Comparison of ENCODE assay signal across 12 cellular contexts in the genomic region with DNA sequence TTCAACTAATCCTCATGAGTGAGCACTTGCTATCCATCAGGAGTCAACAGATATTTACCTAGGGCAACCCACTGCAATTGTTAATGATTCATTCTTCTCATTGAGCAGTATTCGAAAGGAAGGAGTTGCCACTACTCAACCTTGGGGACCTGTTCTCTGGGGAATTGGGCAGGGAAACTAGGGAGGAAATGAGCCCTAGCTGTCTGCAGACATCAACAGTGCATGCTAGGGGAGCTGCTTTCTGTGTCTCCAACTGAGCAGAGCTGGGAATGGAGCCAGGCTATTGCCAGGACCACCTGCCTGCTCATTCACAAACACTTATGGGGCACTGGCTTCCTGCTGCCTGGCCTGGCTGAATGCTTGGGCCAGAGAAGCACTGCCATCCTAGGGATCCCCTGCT.
DNase-seq lines count a peak whose midpoint lies in the region; ATAC-seq and TF ChIP-seq lines count a peak whose summit lies in the region.
"Had no signal": no experiment of that assay in that cellular context is flagged by ENCODE, and none has a peak within 500 bp of the region (broad histone marks: within the 10 kb centered on the region; RNA-seq: fewer than 3 reads in every experiment).

No MANE protein-coding gene starts in this region.

- no peak overlapping the region for H3K4me3 Mint-ChIP-seq in chondrocyte (ENCODE audit: unreplicated experiment)
- no peak overlapping the region for H3K4me3 Mint-ChIP-seq in stimulated activated effector memory CD8-positive, alpha-beta T cell treated with anti-CD3 and anti-CD28 coated beads, Interleukin-12 subunit alpha, Interleukin-12 subunit beta, amount 100 ng/mL, for 72 hours
- H3K4me3 Mint-ChIP-seq: immature natural killer cell had no signal

- peak; percentile 94 for DNase-seq in NCI-H2107 treated with DMSO at 0.1 percent for 48 hours (lab: John Stamatoyannopoulos, UW; ENCODE audit: unreplicated experiment)
- peak; percentile 4 for DNase-seq in myocyte (ENCODE audit: low read depth)
- no peak for DNase-seq in chondrocyte (ENCODE audit: low spot score)
- no peak for DNase-seq in stimulated activated effector memory CD8-positive, alpha-beta T cell treated with anti-CD3 and anti-CD28 coated beads, Interleukin-12 subunit alpha, Interleukin-12 subunit beta, amount 100 ng/mL, for 72 hours (ENCODE audit: low spot score in 2 of 2)
- DNase-seq in mesenteric fat pad (ENCODE audit: low spot score) = no peak
- no peak for DNase-seq in GOT3 (lab: John Stamatoyannopoulos, UW)
- DNase-seq: activated T-cell treated with anti-CD3 and anti-CD28 coated beads, Interleukin-2, amount 50 U/mL, for 48 hours; immature natural killer cell; stimulated activated naive CD8-positive, alpha-beta T cell treated with anti-CD3 and anti-CD28 coated beads, Interleukin-15, Interleukin-2, amounts not matched to agents 100 U/mL and 50 U/mL, for 24 hours had no signal

- H3K9me3 Mint-ChIP-seq in chondrocyte (ENCODE audit: low read depth) = no peaks in the 10 kb centered on the region
- H3K9me3 Mint-ChIP-seq in stimulated activated effector memory CD8-positive, alpha-beta T cell treated with anti-CD3 and anti-CD28 coated beads, Interleukin-12 subunit alpha, Interleukin-12 subunit beta, amount 100 ng/mL, for 72 hours = no peaks in the 10 kb centered on the region

- H3K36me3 Mint-ChIP-seq in chondrocyte (ENCODE audit: low read depth) = no peaks in the 10 kb centered on the region
- H3K36me3 Mint-ChIP-seq in stimulated activated effector memory CD8-positive, alpha-beta T cell treated with anti-CD3 and anti-CD28 coated beads, Interleukin-12 subunit alpha, Interleukin-12 subunit beta, amount 100 ng/mL, for 72 hours = no peaks in the 10 kb centered on the region
- H3K36me3 Mint-ChIP-seq: immature natural killer cell had no signal

- no peak overlapping the region for H3K27ac Mint-ChIP-seq in chondrocyte (ENCODE audit: unreplicated experiment)
- H3K27ac Mint-ChIP-seq in stimulated activated effector memory CD8-positive, alpha-beta T cell treated with anti-CD3 and anti-CD28 coated beads, Interleukin-12 subunit alpha, Interleukin-12 subunit beta, amount 100 ng/mL, for 72 hours = no peak overlapping the region
- H3K27ac Mint-ChIP-seq: immature natural killer cell had no signal

- ATAC-seq in GM19025 (IDR thresholded peaks at IDR 0.05; ENCODE audit: low read depth, unreplicated experiment) (peak; percentile 55), HG03108 (IDR thresholded peaks at IDR 0.05; ENCODE audit: unreplicated experiment) (peak; percentile 60)
- no peak for ATAC-seq in stimulated activated effector memory CD8-positive, alpha-beta T cell treated with anti-CD3 and anti-CD28 coated beads, Interleukin-12 subunit alpha, Interleukin-12 subunit beta, amount 100 ng/mL, for 72 hours
- ATAC-seq: Panc1; stimulated activated naive CD8-positive, alpha-beta T cell treated with anti-CD3 and anti-CD28 coated beads, Interleukin-15, Interleukin-2, amounts not matched to agents 100 U/mL and 50 U/mL, for 24 hours had no signal

- H3K27me3 Mint-ChIP-seq in chondrocyte (ENCODE audit: low read depth) = no peaks in the 10 kb centered on the region

- TF ChIP-seq CTCF in chondrocyte (IDR thresholded peaks at IDR 0.05) = no peak

- no peaks in the 10 kb centered on the region for H3K4me1 Mint-ChIP-seq in chondrocyte (ENCODE audit: low read depth)
- no peaks in the 10 kb centered on the region for H3K4me1 Mint-ChIP-seq in stimulated activated effector memory CD8-positive, alpha-beta T cell treated with anti-CD3 and anti-CD28 coated beads, Interleukin-12 subunit alpha, Interleukin-12 subunit beta, amount 100 ng/mL, for 72 hours

Comparison
In these comparisons a context has a peak if more than half of its experiments do, and no peak if none do; other contexts are left out.
1. DNase-seq: peak in NCI-H2107 treated with DMSO at 0.1 percent for 48 hours (single experiment) and myocyte (single experiment); none in chondrocyte (single experiment), stimulated activated effector memory CD8-positive, alpha-beta T cell treated with anti-CD3 and anti-CD28 coated beads, Interleukin-12 subunit alpha, Interleukin-12 subunit beta, amount 100 ng/mL, for 72 hours (0 of 2), mesenteric fat pad (single experiment) and GOT3 (single experiment).